ENCODE assay signal across 10 cellular contexts in genomic region chr6:167150815-167151557, GRCh38.
DNase-seq lines count a peak whose midpoint lies in the region; ATAC-seq lines count a peak whose summit lies in the region.
"Had no signal": no experiment of that assay in that cellular context is flagged by ENCODE, and none has a peak within 500 bp of the region (broad histone marks: within the 10 kb centered on the region; RNA-seq: fewer than 3 reads in every experiment).

No MANE protein-coding gene starts in this region.

- no peak overlapping the region for H3K27ac Mint-ChIP-seq in stimulated activated naive CD8-positive, alpha-beta T cell treated with anti-CD3 and anti-CD28 coated beads, Interleukin-15, amount 100 ng/mL, for 72 hours

- peaks cover 26% of the 10 kb centered on the region for H3K4me1 Mint-ChIP-seq in stimulated activated naive CD8-positive, alpha-beta T cell treated with anti-CD3 and anti-CD28 coated beads, Interleukin-15, amount 100 ng/mL, for 72 hours

- H3K4me3 Mint-ChIP-seq in stimulated activated naive CD8-positive, alpha-beta T cell treated with anti-CD3 and anti-CD28 coated beads, Interleukin-15, amount 100 ng/mL, for 72 hours: no peak overlapping the region

- H3K9me3 Mint-ChIP-seq in stimulated activated naive CD8-positive, alpha-beta T cell treated with anti-CD3 and anti-CD28 coated beads, Interleukin-15, amount 100 ng/mL, for 72 hours: no peaks in the 10 kb centered on the region

- H3K27me3 Mint-ChIP-seq in stimulated activated naive CD8-positive, alpha-beta T cell treated with anti-CD3 and anti-CD28 coated beads, Interleukin-15, amount 100 ng/mL, for 72 hours: peaks cover 23% of the 10 kb centered on the region

- ATAC-seq in GM21825 (IDR thresholded peaks at IDR 0.05; ENCODE audit: unreplicated experiment): peak; percentile 51
- peak; percentile 60 for ATAC-seq in HG03520 (IDR thresholded peaks at IDR 0.05; ENCODE audit: unreplicated experiment)
- peak; percentile 81 for ATAC-seq in stimulated activated naive CD8-positive, alpha-beta T cell treated with anti-CD3 and anti-CD28 coated beads, Interleukin-15, amount 100 ng/mL, for 72 hours

- peak; percentile 14 for DNase-seq in stimulated activated CD4-positive, alpha-beta T cell treated with anti-CD3 and anti-CD28 coated beads, Interleukin-4, amount 100 ng/mL, for 24 hours
- DNase-seq in stimulated activated CD4-positive, alpha-beta T cell treated with anti-CD3 and anti-CD28 coated beads, Interleukin-12 subunit alpha, Interleukin-12 subunit beta, amount 100 ng/mL, for 4 hours: no peak
- DNase-seq in stimulated activated naive CD8-positive, alpha-beta T cell treated with anti-CD3 and anti-CD28 coated beads, Interleukin-15, amount 100 ng/mL, for 72 hours: peak in 1 of 2 donors; percentile 16
- DNase-seq in NCI-H187 treated with DMSO at 0.1 percent for 48 hours (lab: John Stamatoyannopoulos, UW): no peak
- no peak for DNase-seq in middle frontal gyrus (ENCODE audit: extremely low spot score, low spot score)
- DNase-seq in AG20443 (ENCODE audit: low spot score): no peak
- DNase-seq: activated effector memory CD4-positive, alpha-beta T cell treated with anti-CD3 and anti-CD28 coated beads, Interleukin-2, amount 50 U/mL, for 16 hours; SHP77 had no signal
